16 cellular contexts compared by ENCODE assay signal in genomic region chr1:110305875-110306420, GRCh38. TPM values are rescaled to one million over a fixed set of nuclear protein-coding genes. Genes with fewer than 3 reads are reported as not detected.
DNase-seq lines count a peak whose midpoint lies in the region; ATAC-seq, FAIRE-seq and TF ChIP-seq lines count a peak whose summit lies in the region.
"Had no signal": no experiment of that assay in that cellular context is flagged by ENCODE, and none has a peak within 500 bp of the region (broad histone marks: within the 10 kb centered on the region; RNA-seq: fewer than 3 reads in every experiment).

No MANE protein-coding gene starts in this region.

- H3K27me3 ChIP-seq in pancreas (no peaks in the 10 kb centered on the region), vagina (no peaks in the 10 kb centered on the region)
- H3K27me3 ChIP-seq: BLaER1 treated with 17β-estradiol and CSF1 and Interleukin-3, amounts not matched to agents 10 nM and 100 nM had no signal

- H3K27ac ChIP-seq in pancreas (no peak overlapping the region), vagina (no peak overlapping the region)
- H3K27ac ChIP-seq: BLaER1 treated with 17β-estradiol and CSF1 and Interleukin-3, amounts not matched to agents 10 nM and 100 nM had no signal

- no peak overlapping the region for H3K4me3 Mint-ChIP-seq in activated T-helper 17 cell treated with anti-CD3 and anti-CD28 coated beads, Interleukin-2, amount 50 U/mL, for 72 hours
- H3K4me3 Mint-ChIP-seq: CD4-positive, alpha-beta memory T cell; GM23338; H9 had no signal

- TF ChIP-seq CTCF in pancreas (IDR thresholded peaks at IDR 0.05) = no peak
- no peak for TF ChIP-seq CTCF in vagina (IDR thresholded peaks at IDR 0.05)

- no peak for ATAC-seq in activated T-helper 17 cell treated with anti-CD3 and anti-CD28 coated beads, Interleukin-2, amount 50 U/mL, for 72 hours (replicated peaks)
- ATAC-seq in pancreas = peak in 2 of 4 donors; percentile 75
- ATAC-seq: GM12878, GM23338 had no signal

- 72 to 74% methylated on average over 3 of the region's 3 CpGs for WGBS in pancreas, 2 donors

- DNase-seq in SKM-1 treated with dmso at 0.1 percent for 144 hours (lab: John Stamatoyannopoulos, UW; ENCODE audit: unreplicated experiment) = peak; percentile 47
- DNase-seq in SKM-1 (lab: John Stamatoyannopoulos, UW; ENCODE audit: unreplicated experiment) = no peak
- peak; percentile 47 for DNase-seq in NOMO-1 treated with DMSO at 0.1 percent for 48 hours (lab: John Stamatoyannopoulos, UW; ENCODE audit: unreplicated experiment)
- DNase-seq in pancreas = peak in 4 of 6 donors; percentile 18 to 51 (median 42)
- no peak for DNase-seq in vagina (ENCODE audit: extremely low spot score in 2 of 2)
- no peak for DNase-seq in SK-N-DZ (ENCODE audit: low spot score)
- no peak for DNase-seq in NCI-H2081 (lab: John Stamatoyannopoulos, UW)
- DNase-seq: 8988T; CD4-positive, alpha-beta memory T cell; DMS79; H9 had no signal

- H3K4me3 ChIP-seq in pancreas = no peak overlapping the region
- no peak overlapping the region for H3K4me3 ChIP-seq in vagina
- H3K4me3 ChIP-seq: BLaER1 treated with 17β-estradiol and CSF1 and Interleukin-3, amounts not matched to agents 10 nM and 100 nM; GM12878; GM23338 had no signal

- no peak for FAIRE-seq in pancreas (lab: Jason Lieb, UNC)
- FAIRE-seq: GM12878, GM18507 had no signal

- peaks cover 0 to 5% (median 0%) of the 10 kb centered on the region in 3 donors for H3K4me1 ChIP-seq in pancreas
- H3K4me1 ChIP-seq in vagina = no peaks in the 10 kb centered on the region

- no peaks in the 10 kb centered on the region for H3K36me3 Mint-ChIP-seq in activated T-helper 17 cell treated with anti-CD3 and anti-CD28 coated beads, Interleukin-2, amount 50 U/mL, for 72 hours (ENCODE audit: low read depth)
- H3K36me3 Mint-ChIP-seq: CD4-positive, alpha-beta memory T cell had no signal

- no peaks in the 10 kb centered on the region for H3K36me3 ChIP-seq in pancreas
- no peaks in the 10 kb centered on the region for H3K36me3 ChIP-seq in vagina
- H3K36me3 ChIP-seq: BLaER1 treated with 17β-estradiol and CSF1 and Interleukin-3, amounts not matched to agents 10 nM and 100 nM had no signal

- H3K9me3 ChIP-seq in pancreas = no peaks in the 10 kb centered on the region
- no peaks in the 10 kb centered on the region for H3K9me3 ChIP-seq in vagina
- H3K9me3 ChIP-seq: BLaER1 treated with 17β-estradiol and CSF1 and Interleukin-3, amounts not matched to agents 10 nM and 100 nM had no signal

- no peaks in the 10 kb centered on the region for H3K27me3 Mint-ChIP-seq in activated T-helper 17 cell treated with anti-CD3 and anti-CD28 coated beads, Interleukin-2, amount 50 U/mL, for 72 hours

- H3K27ac Mint-ChIP-seq in activated T-helper 17 cell treated with anti-CD3 and anti-CD28 coated beads, Interleukin-2, amount 50 U/mL, for 72 hours = peak overlapping the region; percentile 37
- H3K27ac Mint-ChIP-seq: GM23338 had no signal

- intact Hi-C loops in pancreas (cut with DNase I) = no loop called here
- intact Hi-C loops in vagina (cut with DNase I) = no loop called here

- TF ChIP-seq POLR2A in vagina (IDR thresholded peaks at IDR 0.05) = no peak

- peaks cover 5% of the 10 kb centered on the region for H3K4me1 Mint-ChIP-seq in activated T-helper 17 cell treated with anti-CD3 and anti-CD28 coated beads, Interleukin-2, amount 50 U/mL, for 72 hours
- H3K4me1 Mint-ChIP-seq: CD4-positive, alpha-beta memory T cell; GM23338 had no signal

- H3K9me3 Mint-ChIP-seq in activated T-helper 17 cell treated with anti-CD3 and anti-CD28 coated beads, Interleukin-2, amount 50 U/mL, for 72 hours = no peaks in the 10 kb centered on the region
- H3K9me3 Mint-ChIP-seq: CD4-positive, alpha-beta memory T cell; GM23338; H9 had no signal

RNA-seq across cellular contexts. Expression of gene RBM15, which starts 33.2 kb away (rescaled TPM):
- total RNA-seq in activated T-helper 17 cell treated with anti-CD3 and anti-CD28 coated beads, Interleukin-2, amount 50 U/mL, for 72 hours = 10 to 100 TPM; 61.8 to 86.2 TPM
- total RNA-seq in pancreas (10 to 100 TPM in 1 of 6 donors, 1 to 10 TPM in 5; 6.9 to 14.2 (median 8.5) TPM), vagina (36.6 TPM)
- 1 to 10 TPM; 1.6 to 6.6 TPM for polyA plus RNA-seq in pancreas
- 12.3 and 18.1 TPM in 2 replicates for polyA plus RNA-seq in SK-N-DZ (2014; cell fraction: cytosol; rRNA removed)
- 14.0 and 14.1 TPM in 2 replicates for polyA plus RNA-seq in SK-N-DZ (2014; cell fraction: nucleus; rRNA removed)

Comparison
In these comparisons a context has a peak if more than half of its experiments do, and no peak if none do; other contexts are left out.
1. DNase-seq: peak in SKM-1 treated with dmso at 0.1 percent for 144 hours (single experiment), NOMO-1 treated with DMSO at 0.1 percent for 48 hours (single experiment) and pancreas (4 of 6); none in SKM-1 (single experiment), vagina (0 of 2), SK-N-DZ (single experiment) and NCI-H2081 (0 of 2).